Comparison of ENCODE assay signal across 13 cellular contexts in genomic region chr13:77448689-77449088, GRCh38.
DNase-seq lines count a peak whose midpoint lies in the region; ATAC-seq and TF ChIP-seq lines count a peak whose summit lies in the region.
"Had no signal": no experiment of that assay in that cellular context is flagged by ENCODE, and none has a peak within 500 bp of the region (broad histone marks: within the 10 kb centered on the region; RNA-seq: fewer than 3 reads in every experiment).

No MANE protein-coding gene starts in this region.

- H3K9me3 Mint-ChIP-seq in CD14-positive monocyte (peaks cover 0 to 2% (median 0%) of the 10 kb centered on the region in 7 donors), H9 (no peaks in the 10 kb centered on the region), glutamatergic neuron (ENCODE audit: unreplicated experiment) (peaks cover 2% of the 10 kb centered on the region)
- H3K9me3 Mint-ChIP-seq: activated CD8-positive, alpha-beta T cell treated with anti-CD3 and anti-CD28 coated beads for 36 hours; activated T-helper 2 cell treated with anti-CD3 and anti-CD28 coated beads, Interferon-gamma antibody, Interleukin-2, Interleukin-4, amounts not matched to agents 10 μg/mL and 5 μg/mL and 100 μg/mL, durations not matched to agents 14 hours and 24 hours and 36 hours; stimulated activated naive B cell treated with anti-CD40 and anti-IgM and Interleukin-4, amounts not matched to agents 10 μg/mL and 1 μg/mL and 100 μg/mL, for 72 hours had no signal

- H3K27me3 Mint-ChIP-seq in CD14-positive monocyte (ENCODE audit: low read depth in 3 of 3) (peaks cover 0 to 3% (median 3%) of the 10 kb centered on the region in 3 donors), H9 (ENCODE audit: low read depth) (no peaks in the 10 kb centered on the region), glutamatergic neuron (ENCODE audit: unreplicated experiment) (peaks cover 3% of the 10 kb centered on the region)
- H3K27me3 Mint-ChIP-seq: stimulated activated naive B cell treated with anti-CD40 and anti-IgM and Interleukin-4, amounts not matched to agents 10 μg/mL and 1 μg/mL and 100 μg/mL, for 72 hours had no signal

- no peak overlapping the region for H3K23ac ChIP-seq in H9 (ENCODE audit: insufficient read length, low read depth, low read length)

- H3K4me2 ChIP-seq in H9 (ENCODE audit: insufficient read depth, insufficient read length, low read length): no peak overlapping the region

- TF ChIP-seq CTCF in CD14-positive monocyte (IDR thresholded peaks at IDR 0.05) (no peak), H9 (conservative IDR thresholded peaks at IDR 0.05) (no peak), glutamatergic neuron (IDR thresholded peaks at IDR 0.05; ENCODE audit: partially characterized antibody, unreplicated experiment) (no peak)

- H3K4me1 ChIP-seq in H9 (ENCODE audit: insufficient read depth, low read length) (peaks cover 3% of the 10 kb centered on the region; the same call in 1 of the 2 replicates), NT2/D1 (ENCODE audit: insufficient read depth, insufficient read length) (no peaks in the 10 kb centered on the region)
- H3K4me1 ChIP-seq: SJSA1 had no signal

- H4K5ac ChIP-seq in H9 (ENCODE audit: insufficient read length, low read depth, low read length): no peak overlapping the region

- H2BK5ac ChIP-seq in H9 (ENCODE audit: insufficient read length, low read length): no peak overlapping the region

- H2AK5ac ChIP-seq in H9 (ENCODE audit: insufficient read length, low read length): no peak overlapping the region

- H2BK20ac ChIP-seq in H9 (ENCODE audit: low read depth, low read length, poor library complexity, severe bottlenecking): no peak overlapping the region

- H3K27me3 ChIP-seq in H9 (ENCODE audit: insufficient read depth, low read length) (no peaks in the 10 kb centered on the region), NT2/D1 (ENCODE audit: insufficient read depth, insufficient read length) (no peaks in the 10 kb centered on the region)
- H3K27me3 ChIP-seq: SJSA1 had no signal

- H2AFZ ChIP-seq in H9 (ENCODE audit: low read length): no peak overlapping the region

- H3K27ac Mint-ChIP-seq in CD14-positive monocyte: peak overlapping the region in 4 of 7 donors; percentile 50 to 83 (median 74)
- peak overlapping the region in 1 of 3 experiments; percentile 31; a peak in 2 of 7 replicates for H3K27ac Mint-ChIP-seq in H9
- peak overlapping the region; percentile 62 for H3K27ac Mint-ChIP-seq in glutamatergic neuron (ENCODE audit: unreplicated experiment)
- H3K27ac Mint-ChIP-seq: activated CD8-positive, alpha-beta T cell treated with anti-CD3 and anti-CD28 coated beads for 36 hours; activated T-helper 2 cell treated with anti-CD3 and anti-CD28 coated beads, Interferon-gamma antibody, Interleukin-2, Interleukin-4, amounts not matched to agents 10 μg/mL and 5 μg/mL and 100 μg/mL, durations not matched to agents 14 hours and 24 hours and 36 hours; stimulated activated naive B cell treated with anti-CD40 and anti-IgM and Interleukin-4, amounts not matched to agents 10 μg/mL and 1 μg/mL and 100 μg/mL, for 72 hours had no signal

- H3K4ac ChIP-seq in H9 (ENCODE audit: low read depth, low read length): no peak overlapping the region

- no peak overlapping the region for H3K27ac ChIP-seq in H9 (ENCODE audit: insufficient read length, low read depth, low read length)
- H3K27ac ChIP-seq: SJSA1 had no signal

- no peaks in the 10 kb centered on the region for H3K23me2 ChIP-seq in H9 (ENCODE audit: insufficient read length, low read depth, low read length, poor library complexity, severe bottlenecking)

- no peak overlapping the region for H2BK12ac ChIP-seq in H9 (ENCODE audit: insufficient read length, low read depth, low read length)

- H3K18ac ChIP-seq in H9 (ENCODE audit: insufficient read length, low read depth, low read length): no peak overlapping the region

- H3K36me3 ChIP-seq in NT2/D1 (ENCODE audit: insufficient read depth, insufficient read length, low read length): no peaks in the 10 kb centered on the region
- H3K36me3 ChIP-seq: SJSA1 had no signal

- no peak overlapping the region for H3T11ph ChIP-seq in H9 (ENCODE audit: low read length)

- no peak overlapping the region for H3K56ac ChIP-seq in H9 (ENCODE audit: insufficient read length, low read depth, low read length)

- H3K36me3 Mint-ChIP-seq in CD14-positive monocyte: no peaks in the 10 kb centered on the region
- peaks cover 0 to 3% (median 0%) of the 10 kb centered on the region in 3 experiments; a peak in 1 of 7 replicates for H3K36me3 Mint-ChIP-seq in H9 (ENCODE audit: insufficient read depth in 1 of 3, low read depth in 3 of 3)
- no peaks in the 10 kb centered on the region for H3K36me3 Mint-ChIP-seq in glutamatergic neuron (ENCODE audit: unreplicated experiment)
- H3K36me3 Mint-ChIP-seq: stimulated activated naive B cell treated with anti-CD40 and anti-IgM and Interleukin-4, amounts not matched to agents 10 μg/mL and 1 μg/mL and 100 μg/mL, for 72 hours had no signal

- H4K8ac ChIP-seq in H9 (replicated peaks; ENCODE audit: insufficient read length, low read depth, low read length): no peak overlapping the region

- no peak overlapping the region for H2BK15ac ChIP-seq in H9 (ENCODE audit: low read depth, low read length)

- peaks cover 10% of the 10 kb centered on the region for H3K4me1 Mint-ChIP-seq in CD14-positive monocyte
- peaks cover 13 to 14% of the 10 kb centered on the region in 2 experiments for H3K4me1 Mint-ChIP-seq in H9
- peaks cover 16% of the 10 kb centered on the region for H3K4me1 Mint-ChIP-seq in glutamatergic neuron (ENCODE audit: low read depth, unreplicated experiment)

- H4K20me1 ChIP-seq in H9 (ENCODE audit: control insufficient read depth, insufficient read depth, insufficient read length): no peaks in the 10 kb centered on the region

- intact Hi-C loops in CD14-positive monocyte (cut with micrococcal nuclease): no loop called here

- DNase-seq in CD14-positive monocyte (ENCODE audit: low spot score) (peak; percentile 45), H9 (peak; percentile 47), NT2/D1 (ENCODE audit: low read depth, low spot score) (peak; percentile 15), glutamatergic neuron (peak; percentile 32), activated gamma-delta T cell (lab: John Stamatoyannopoulos, UW) (no peak)
- no peak for DNase-seq in activated CD4-positive, alpha-beta T cell treated with anti-CD3 and anti-CD28 coated beads, Interleukin-2, amount 50 U/mL, for 48 hours
- DNase-seq: activated CD8-positive, alpha-beta T cell treated with anti-CD3 and anti-CD28 coated beads for 36 hours; cerebellar nuclear complex; stimulated activated naive B cell treated with anti-CD40 and anti-IgM and Interleukin-4, amounts not matched to agents 10 μg/mL and 1 μg/mL and 100 μg/mL, for 72 hours had no signal

- H3K4me3 Mint-ChIP-seq in CD14-positive monocyte (peak overlapping the region; percentile 4 to 85), H9 (no peak overlapping the region), glutamatergic neuron (ENCODE audit: unreplicated experiment) (peak overlapping the region; percentile 23)
- H3K4me3 Mint-ChIP-seq: activated CD8-positive, alpha-beta T cell treated with anti-CD3 and anti-CD28 coated beads for 36 hours; stimulated activated naive B cell treated with anti-CD40 and anti-IgM and Interleukin-4, amounts not matched to agents 10 μg/mL and 1 μg/mL and 100 μg/mL, for 72 hours had no signal

- H3K79me2 ChIP-seq in H9 (ENCODE audit: insufficient read depth, low read length): no peaks in the 10 kb centered on the region

- no CpG with 5 or more reads among the region's 4 CpGs for WGBS in H9 (ENCODE audit: extremely low coverage, insufficient read length, low lambda C conversion rate)

- no peaks in the 10 kb centered on the region for H3K9me3 ChIP-seq in H9 (ENCODE audit: control insufficient read depth, low read depth, low read length)
- H3K9me3 ChIP-seq in NT2/D1 (ENCODE audit: insufficient read depth, low read length): no peaks in the 10 kb centered on the region
- H3K9me3 ChIP-seq: SJSA1 had no signal

- H3K4me3 ChIP-seq in NT2/D1 (ENCODE audit: insufficient read length, low read depth): no peak overlapping the region
- H3K4me3 ChIP-seq: SJSA1 had no signal

- no peak overlapping the region for H3K9ac ChIP-seq in H9 (ENCODE audit: extremely low read depth, insufficient read length, low read length)
- H3K9ac ChIP-seq in NT2/D1 (ENCODE audit: insufficient read length, low read depth): no peak overlapping the region

- ATAC-seq in GM18498 (IDR thresholded peaks at IDR 0.05; ENCODE audit: unreplicated experiment) (no peak), GM19452 (IDR thresholded peaks at IDR 0.05; ENCODE audit: unreplicated experiment) (no peak)
- ATAC-seq: activated CD8-positive, alpha-beta T cell treated with anti-CD3 and anti-CD28 coated beads for 36 hours had no signal

- H2BK120ac ChIP-seq in H9 (ENCODE audit: low read depth, low read length, poor library complexity, severe bottlenecking): no peak overlapping the region

- no peak overlapping the region for H4K91ac ChIP-seq in H9 (ENCODE audit: insufficient read length, low read depth, low read length)

- no peaks in the 10 kb centered on the region for H3K79me1 ChIP-seq in H9 (ENCODE audit: insufficient read depth, low read depth, low read length, poor library complexity, severe bottlenecking)

- no peak overlapping the region for H3K14ac ChIP-seq in H9 (ENCODE audit: insufficient read depth, low read length)

Comparison
In these comparisons a context has a peak if more than half of its experiments do, and no peak if none do; other contexts are left out.
1. DNase-seq: peak in CD14-positive monocyte (single experiment), H9 (single experiment), NT2/D1 (single experiment) and glutamatergic neuron (single experiment); none in activated CD4-positive, alpha-beta T cell treated with anti-CD3 and anti-CD28 coated beads, Interleukin-2, amount 50 U/mL, for 48 hours (0 of 2) and activated gamma-delta T cell (single experiment).
2. H3K4me3 Mint-ChIP-seq: peak in CD14-positive monocyte (2 of 2) and glutamatergic neuron (single experiment); none in H9 (0 of 2).